In genomic region chrX:150080497-150080896, GRCh38 we compare ENCODE assay signal across 22 cellular contexts.
"Had no signal": no experiment of that assay in that cellular context is flagged by ENCODE, and none has a peak within 500 bp of the region (broad histone marks: within the 10 kb centered on the region; RNA-seq: fewer than 3 reads in every experiment).

No MANE protein-coding gene starts in this region.

- DNase-seq: dorsolateral prefrontal cortex; effector CD8-positive, alpha-beta T cell; endodermal cell; foreskin keratinocyte; hypothalamus; immature natural killer cell; left ventricle myocardium superior; lower lobe of right lung; naive thymus-derived CD8-positive, alpha-beta T cell; nephron progenitor cell; nucleus accumbens; ovary; right lobe of liver; small intestine; stimulated activated CD4-positive, alpha-beta T cell treated with anti-CD3 and anti-CD28 coated beads, Interleukin-15, amount 100 ng/mL, for 24 hours; stimulated activated CD4-positive, alpha-beta T cell treated with anti-CD3 and anti-CD28 coated beads, Interleukin-4, amount 100 ng/mL, for 1 hour; stimulated activated CD8-positive, alpha-beta memory T cell treated with anti-CD3 and anti-CD28 coated beads, Interleukin-4, amount 100 ng/mL, for 48 hours; stimulated activated naive CD4-positive, alpha-beta T cell; stimulated activated naive CD8-positive, alpha-beta T cell treated with anti-CD3 and anti-CD28 coated beads, Interleukin-15, amount 100 ng/mL, for 72 hours; transverse colon; upper lobe of right lung; uterus had no signal
